Comparison of ENCODE assay signal across 2 cellular contexts in the genomic region with DNA sequence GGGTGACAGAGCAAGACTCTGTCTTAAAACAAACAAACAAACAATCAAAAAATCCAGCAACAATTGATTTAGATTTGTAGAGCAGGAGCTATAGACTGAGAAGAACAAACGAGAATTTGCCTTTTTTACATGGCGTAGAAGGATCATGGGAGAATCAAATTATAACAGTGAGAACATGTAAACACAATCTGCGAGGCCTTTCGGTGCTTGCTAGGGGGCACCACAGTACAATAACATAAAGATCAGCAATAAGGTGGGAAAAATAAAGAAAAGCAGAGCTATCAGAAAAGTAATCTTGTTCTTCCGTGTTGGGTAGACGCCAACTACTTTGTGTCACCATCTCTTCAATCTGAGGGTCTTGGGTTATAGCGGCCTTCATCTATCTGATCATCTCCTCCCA.
TF ChIP-seq lines count a peak whose summit lies in the region.

No MANE protein-coding gene starts in this region.

TF ChIP-seq in GM23338, 12 proteins besides CTCF, POLR2A, EP300 and RAD21 (continued from another document):
- TF ChIP-seq, protein P1, sequence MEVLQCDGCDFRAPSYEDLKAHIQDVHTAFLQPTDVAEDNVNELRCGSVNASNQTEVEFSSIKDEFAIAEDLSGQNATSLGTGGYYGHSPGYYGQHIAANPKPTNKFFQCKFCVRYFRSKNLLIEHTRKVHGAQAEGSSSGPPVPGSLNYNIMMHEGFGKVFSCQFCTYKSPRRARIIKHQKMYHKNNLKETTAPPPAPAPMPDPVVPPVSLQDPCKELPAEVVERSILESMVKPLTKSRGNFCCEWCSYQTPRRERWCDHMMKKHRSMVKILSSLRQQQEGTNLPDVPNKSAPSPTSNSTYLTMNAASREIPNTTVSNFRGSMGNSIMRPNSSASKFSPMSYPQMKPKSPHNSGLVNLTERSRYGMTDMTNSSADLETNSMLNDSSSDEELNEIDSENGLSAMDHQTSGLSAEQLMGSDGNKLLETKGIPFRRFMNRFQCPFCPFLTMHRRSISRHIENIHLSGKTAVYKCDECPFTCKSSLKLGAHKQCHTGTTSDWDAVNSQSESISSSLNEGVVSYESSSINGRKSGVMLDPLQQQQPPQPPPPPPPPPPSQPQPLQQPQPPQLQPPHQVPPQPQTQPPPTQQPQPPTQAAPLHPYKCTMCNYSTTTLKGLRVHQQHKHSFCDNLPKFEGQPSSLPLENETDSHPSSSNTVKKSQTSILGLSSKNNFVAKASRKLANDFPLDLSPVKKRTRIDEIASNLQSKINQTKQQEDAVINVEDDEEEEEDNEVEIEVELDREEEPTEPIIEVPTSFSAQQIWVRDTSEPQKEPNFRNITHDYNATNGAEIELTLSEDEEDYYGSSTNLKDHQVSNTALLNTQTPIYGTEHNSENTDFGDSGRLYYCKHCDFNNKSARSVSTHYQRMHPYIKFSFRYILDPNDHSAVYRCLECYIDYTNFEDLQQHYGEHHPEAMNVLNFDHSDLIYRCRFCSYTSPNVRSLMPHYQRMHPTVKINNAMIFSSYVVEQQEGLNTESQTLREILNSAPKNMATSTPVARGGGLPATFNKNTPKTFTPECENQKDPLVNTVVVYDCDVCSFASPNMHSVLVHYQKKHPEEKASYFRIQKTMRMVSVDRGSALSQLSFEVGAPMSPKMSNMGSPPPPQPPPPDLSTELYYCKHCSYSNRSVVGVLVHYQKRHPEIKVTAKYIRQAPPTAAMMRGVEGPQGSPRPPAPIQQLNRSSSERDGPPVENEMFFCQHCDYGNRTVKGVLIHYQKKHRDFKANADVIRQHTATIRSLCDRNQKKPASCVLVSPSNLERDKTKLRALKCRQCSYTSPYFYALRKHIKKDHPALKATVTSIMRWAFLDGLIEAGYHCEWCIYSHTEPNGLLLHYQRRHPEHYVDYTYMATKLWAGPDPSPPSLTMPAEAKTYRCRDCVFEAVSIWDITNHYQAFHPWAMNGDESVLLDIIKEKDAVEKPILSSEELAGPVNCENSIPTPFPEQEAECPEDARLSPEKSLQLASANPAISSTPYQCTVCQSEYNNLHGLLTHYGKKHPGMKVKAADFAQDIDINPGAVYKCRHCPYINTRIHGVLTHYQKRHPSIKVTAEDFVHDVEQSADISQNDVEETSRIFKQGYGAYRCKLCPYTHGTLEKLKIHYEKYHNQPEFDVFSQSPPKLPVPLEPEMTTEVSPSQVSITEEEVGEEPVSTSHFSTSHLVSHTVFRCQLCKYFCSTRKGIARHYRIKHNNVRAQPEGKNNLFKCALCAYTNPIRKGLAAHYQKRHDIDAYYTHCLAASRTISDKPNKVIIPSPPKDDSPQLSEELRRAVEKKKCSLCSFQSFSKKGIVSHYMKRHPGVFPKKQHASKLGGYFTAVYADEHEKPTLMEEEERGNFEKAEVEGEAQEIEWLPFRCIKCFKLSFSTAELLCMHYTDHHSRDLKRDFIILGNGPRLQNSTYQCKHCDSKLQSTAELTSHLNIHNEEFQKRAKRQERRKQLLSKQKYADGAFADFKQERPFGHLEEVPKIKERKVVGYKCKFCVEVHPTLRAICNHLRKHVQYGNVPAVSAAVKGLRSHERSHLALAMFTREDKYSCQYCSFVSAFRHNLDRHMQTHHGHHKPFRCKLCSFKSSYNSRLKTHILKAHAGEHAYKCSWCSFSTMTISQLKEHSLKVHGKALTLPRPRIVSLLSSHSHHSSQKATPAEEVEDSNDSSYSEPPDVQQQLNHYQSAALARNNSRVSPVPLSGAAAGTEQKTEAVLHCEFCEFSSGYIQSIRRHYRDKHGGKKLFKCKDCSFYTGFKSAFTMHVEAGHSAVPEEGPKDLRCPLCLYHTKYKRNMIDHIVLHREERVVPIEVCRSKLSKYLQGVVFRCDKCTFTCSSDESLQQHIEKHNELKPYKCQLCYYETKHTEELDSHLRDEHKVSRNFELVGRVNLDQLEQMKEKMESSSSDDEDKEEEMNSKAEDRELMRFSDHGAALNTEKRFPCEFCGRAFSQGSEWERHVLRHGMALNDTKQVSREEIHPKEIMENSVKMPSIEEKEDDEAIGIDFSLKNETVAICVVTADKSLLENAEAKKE (CRISPR knock-in tag; IDR thresholded peaks at IDR 0.05): no peak
- TF ChIP-seq EZH2 (IDR thresholded peaks at IDR 0.05; ENCODE audit: low read depth, unreplicated experiment) (no peak), JUNB (IDR thresholded peaks at IDR 0.05; ENCODE audit: unreplicated experiment) (no peak), ZNF114 (CRISPR knock-in tag; IDR thresholded peaks at IDR 0.05) (no peak), POLR2AphosphoS5 (IDR thresholded peaks at IDR 0.05; ENCODE audit: low read depth) (no peak), CREB1 (CRISPR knock-in tag; IDR thresholded peaks at IDR 0.05; ENCODE audit: low read depth) (no peak), NANOG (IDR thresholded peaks at IDR 0.05; ENCODE audit: borderline replicate concordance) (no peak), EZH2phosphoT487 (IDR thresholded peaks at IDR 0.05; ENCODE audit: unreplicated experiment) (no peak), STAT1 (IDR thresholded peaks at IDR 0.05; ENCODE audit: unreplicated experiment) (no peak), ZNF331 (CRISPR knock-in tag; IDR thresholded peaks at IDR 0.05; ENCODE audit: low read depth) (no peak)
- TF ChIP-seq, protein P2, sequence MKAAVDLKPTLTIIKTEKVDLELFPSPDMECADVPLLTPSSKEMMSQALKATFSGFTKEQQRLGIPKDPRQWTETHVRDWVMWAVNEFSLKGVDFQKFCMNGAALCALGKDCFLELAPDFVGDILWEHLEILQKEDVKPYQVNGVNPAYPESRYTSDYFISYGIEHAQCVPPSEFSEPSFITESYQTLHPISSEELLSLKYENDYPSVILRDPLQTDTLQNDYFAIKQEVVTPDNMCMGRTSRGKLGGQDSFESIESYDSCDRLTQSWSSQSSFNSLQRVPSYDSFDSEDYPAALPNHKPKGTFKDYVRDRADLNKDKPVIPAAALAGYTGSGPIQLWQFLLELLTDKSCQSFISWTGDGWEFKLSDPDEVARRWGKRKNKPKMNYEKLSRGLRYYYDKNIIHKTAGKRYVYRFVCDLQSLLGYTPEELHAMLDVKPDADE (IDR thresholded peaks at IDR 0.05): no peak

TF ChIP-seq in SK-N-SH treated with all-trans-retinoic acid at 6 μM for 48 hours, 23 proteins besides CTCF, POLR2A, EP300 and RAD21 (continued from another document):
- TF ChIP-seq, protein P3, sequence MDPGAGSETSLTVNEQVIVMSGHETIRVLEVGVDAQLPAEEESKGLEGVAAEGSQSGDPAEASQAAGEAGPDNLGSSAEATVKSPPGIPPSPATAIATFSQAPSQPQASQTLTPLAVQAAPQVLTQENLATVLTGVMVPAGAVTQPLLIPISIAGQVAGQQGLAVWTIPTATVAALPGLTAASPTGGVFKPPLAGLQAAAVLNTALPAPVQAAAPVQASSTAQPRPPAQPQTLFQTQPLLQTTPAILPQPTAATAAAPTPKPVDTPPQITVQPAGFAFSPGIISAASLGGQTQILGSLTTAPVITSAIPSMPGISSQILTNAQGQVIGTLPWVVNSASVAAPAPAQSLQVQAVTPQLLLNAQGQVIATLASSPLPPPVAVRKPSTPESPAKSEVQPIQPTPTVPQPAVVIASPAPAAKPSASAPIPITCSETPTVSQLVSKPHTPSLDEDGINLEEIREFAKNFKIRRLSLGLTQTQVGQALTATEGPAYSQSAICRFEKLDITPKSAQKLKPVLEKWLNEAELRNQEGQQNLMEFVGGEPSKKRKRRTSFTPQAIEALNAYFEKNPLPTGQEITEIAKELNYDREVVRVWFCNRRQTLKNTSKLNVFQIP (CRISPR knock-in tag; IDR thresholded peaks at IDR 0.05; ENCODE audit: borderline replicate concordance, low read depth): no peak
- TF ChIP-seq ZFP3 (CRISPR knock-in tag; IDR thresholded peaks at IDR 0.05): no peak
TF ChIP-seq in SK-N-SH treated with all-trans-retinoic acid at 6 μM for 48 hours: peak in this region for 0.
